8 cellular contexts compared by ENCODE assay signal in genomic region chr9:100411472-100412270, GRCh38. TPM values are rescaled to one million over a fixed set of nuclear protein-coding genes. Genes with fewer than 3 reads are reported as not detected.
DNase-seq lines count a peak whose midpoint lies in the region; TF ChIP-seq lines count a peak whose summit lies in the region.

No MANE protein-coding gene starts in this region.

- no peak overlapping the region for H3K27ac ChIP-seq in neutrophil
- H3K27ac ChIP-seq in subcutaneous abdominal adipose tissue (ENCODE audit: low read depth, low read length), result no peak overlapping the region

- H3K36me3 ChIP-seq in neutrophil (no peaks in the 10 kb centered on the region), subcutaneous abdominal adipose tissue (ENCODE audit: control insufficient read depth in 5 of 5, insufficient read depth in 5 of 5, low read length in 5 of 5) (no peaks in the 10 kb centered on the region)

- H3K4me3 ChIP-seq in neutrophil (ENCODE audit: low read depth in 1 of 2, low read length in 1 of 2) (peak overlapping the region; percentile 61 to 65), subcutaneous abdominal adipose tissue (ENCODE audit: low read depth in 1 of 5, low read length in 5 of 5) (peak overlapping the region; percentile 72 to 82 (median 76))

- peaks cover 4% of the 10 kb centered on the region for H3K27me3 ChIP-seq in neutrophil
- peaks cover 0 to 4% (median 0%) of the 10 kb centered on the region in 5 donors for H3K27me3 ChIP-seq in subcutaneous abdominal adipose tissue (ENCODE audit: control insufficient read depth in 5 of 5, insufficient read depth in 4 of 5, low read length in 5 of 5)

- H3K9me3 ChIP-seq in neutrophil, result no peaks in the 10 kb centered on the region
- H3K9me3 ChIP-seq in subcutaneous abdominal adipose tissue (ENCODE audit: control insufficient read depth in 5 of 5, low read length in 5 of 5), result no peaks in the 10 kb centered on the region

- H3K9ac ChIP-seq in subcutaneous abdominal adipose tissue (ENCODE audit: low read length in 5 of 5), result peak overlapping the region; percentile 4 to 76 (median 56)

- H3K4me1 ChIP-seq in neutrophil (ENCODE audit: control insufficient read depth in 1 of 2, insufficient read depth in 1 of 2, low read depth in 1 of 2, low read length in 1 of 2), result peaks cover 18 to 21% of the 10 kb centered on the region in 2 experiments
- peaks cover 0 to 12% (median 11%) of the 10 kb centered on the region in 5 donors for H3K4me1 ChIP-seq in subcutaneous abdominal adipose tissue (ENCODE audit: control insufficient read depth in 5 of 5, insufficient read depth in 5 of 5, low read length in 5 of 5)

- TF ChIP-seq CTCF in neutrophil (IDR thresholded peaks at IDR 0.05), result no peak

- DNase-seq in EL, result peak; percentile 95
- DNase-seq in H4 (ENCODE audit: low spot score), result peak; percentile 95
- peak; percentile 95 for DNase-seq in M059J (ENCODE audit: low read depth)
- DNase-seq in SHP77 (lab: John Stamatoyannopoulos, UW), result peak; percentile 93 to 96
- peak; percentile 88 for DNase-seq in activated naive CD4-positive, alpha-beta T cell treated with Interleukin-2 at 50 U/mL for 16 hours
- peak; percentile 92 for DNase-seq in germinal center (ENCODE audit: low spot score)

RNA-seq across cellular contexts. Expression of gene MSANTD3, which starts 15.3 kb away (rescaled TPM):
- 81.8 and 82.7 TPM in 2 replicates for total RNA-seq in H4 (2014; rRNA removed; shearing (Covaris generic))
- total RNA-seq in M059J (2014; rRNA removed; shearing (Covaris generic)), result 83.8 and 114 TPM in 2 replicates

RNA-seq across cellular contexts. Expression of gene TEX10, which starts 58.9 kb away (rescaled TPM):
- total RNA-seq in H4 (2014; rRNA removed; shearing (Covaris generic)), result 29.4 and 32.7 TPM in 2 replicates
- 28.6 and 35.2 TPM in 2 replicates for total RNA-seq in M059J (2014; rRNA removed; shearing (Covaris generic))
